Comparison of ENCODE assay signal across 9 cellular contexts in genomic region chr12:50039151-50039835, GRCh38. TPM values are rescaled to one million over a fixed set of nuclear protein-coding genes. Genes with fewer than 3 reads are reported as not detected.
DNase-seq lines count a peak whose midpoint lies in the region; ATAC-seq and TF ChIP-seq lines count a peak whose summit lies in the region.
"Had no signal": no experiment of that assay in that cellular context is flagged by ENCODE, and none has a peak within 500 bp of the region (broad histone marks: within the 10 kb centered on the region; RNA-seq: fewer than 3 reads in every experiment).

No MANE protein-coding gene starts in this region.

- H3K4me1 ChIP-seq in upper lobe of left lung: no peaks in the 10 kb centered on the region

- CTCF ChIA-PET in activated naive CD4-positive, alpha-beta T cell treated with anti-CD3 and anti-CD28 coated beads, Interleukin-2, amount 10 ng/mL, durations not matched to agents 7 days and 5 days (lab: Charles Lee): interaction anchor here (0.8 to 10.3 kb wide), 22 partner anchors 8 to 173 kb away, joined by 3 to 232 read pairs (median 5); partner anchors contain the start of genes GPD1 and RACGAP1

- H3K36me3 ChIP-seq in upper lobe of left lung: no peaks in the 10 kb centered on the region

- no peaks in the 10 kb centered on the region for H3K9me3 Mint-ChIP-seq in activated naive CD4-positive, alpha-beta T cell treated with anti-CD3 and anti-CD28 coated beads, Interleukin-2, amount 10 ng/mL, durations not matched to agents 7 days and 5 days
- H3K9me3 Mint-ChIP-seq: dendritic cell treated with granulocyte-macrophage colony-stimulating factor and Interleukin-4, amounts not matched to agents 40 ng/mL and 50 ng/mL, for 4 days had no signal

- no peak overlapping the region for H3K4me3 Mint-ChIP-seq in activated naive CD4-positive, alpha-beta T cell treated with anti-CD3 and anti-CD28 coated beads, Interleukin-2, amount 10 ng/mL, durations not matched to agents 7 days and 5 days
- H3K4me3 Mint-ChIP-seq: dendritic cell treated with granulocyte-macrophage colony-stimulating factor and Interleukin-4, amounts not matched to agents 40 ng/mL and 50 ng/mL, for 4 days had no signal

- no peak overlapping the region for H3K27ac ChIP-seq in upper lobe of left lung

- H3K27me3 ChIP-seq in upper lobe of left lung: no peaks in the 10 kb centered on the region

- H3K9me3 ChIP-seq in upper lobe of left lung: no peaks in the 10 kb centered on the region

- no peak overlapping the region for H3K4me3 ChIP-seq in upper lobe of left lung

- no peaks in the 10 kb centered on the region for H3K36me3 Mint-ChIP-seq in activated naive CD4-positive, alpha-beta T cell treated with anti-CD3 and anti-CD28 coated beads, Interleukin-2, amount 10 ng/mL, durations not matched to agents 7 days and 5 days

- H3K27me3 Mint-ChIP-seq in activated naive CD4-positive, alpha-beta T cell treated with anti-CD3 and anti-CD28 coated beads, Interleukin-2, amount 10 ng/mL, durations not matched to agents 7 days and 5 days: peaks cover 41% of the 10 kb centered on the region

- intact Hi-C loops in head of caudate nucleus (cut with DNase I): no loop called here

- no peak for TF ChIP-seq EP300 in upper lobe of left lung (IDR thresholded peaks at IDR 0.05)

- no peak for TF ChIP-seq POLR2A in upper lobe of left lung (IDR thresholded peaks at IDR 0.05)

- no peak overlapping the region for H3K27ac Mint-ChIP-seq in activated naive CD4-positive, alpha-beta T cell treated with anti-CD3 and anti-CD28 coated beads, Interleukin-2, amount 10 ng/mL, durations not matched to agents 7 days and 5 days

- DNase-seq in GM03348 (ENCODE audit: low spot score) (peak; percentile 78), NCI-H1048 (lab: John Stamatoyannopoulos, UW) (peak; percentile 59), SKM-1 treated with dmso at 0.1 percent for 144 hours (lab: John Stamatoyannopoulos, UW; ENCODE audit: unreplicated experiment) (peak; percentile 8), head of caudate nucleus (peak; percentile 76 to 98 (median 94)), pons (ENCODE audit: low spot score) (peak; percentile 75), upper lobe of left lung (peak; percentile 86 to 89)
- DNase-seq in activated naive CD4-positive, alpha-beta T cell treated with anti-CD3 and anti-CD28 coated beads, Interleukin-2, amount 10 ng/mL, durations not matched to agents 7 days and 5 days: peak; percentile 90

- peak; percentile 75 to 92 (median 83) for TF ChIP-seq CTCF in upper lobe of left lung (IDR thresholded peaks at IDR 0.05)

- ATAC-seq in upper lobe of left lung (ENCODE audit: low FRiP score in 2 of 2) (peak; percentile 72 to 93), GM18907 (IDR thresholded peaks at IDR 0.05; ENCODE audit: unreplicated experiment) (no peak)

- WGBS in upper lobe of left lung, 2 donors: 51 to 53% methylated on average over 9 of the region's 9 CpGs

- peaks cover 3% of the 10 kb centered on the region for H3K4me1 Mint-ChIP-seq in activated naive CD4-positive, alpha-beta T cell treated with anti-CD3 and anti-CD28 coated beads, Interleukin-2, amount 10 ng/mL, durations not matched to agents 7 days and 5 days

RNA-seq across cellular contexts. Expression of gene RACGAP1, which starts 14.0 kb away (rescaled TPM):
- total RNA-seq in upper lobe of left lung: 10 to 100 TPM; 10.3 to 22.4 (median 18.4) TPM

RNA-seq across cellular contexts. Expression of gene ASIC1, which starts 18.1 kb away (rescaled TPM):
- 1 to 10 TPM in 2 of 6 donors, under 1 TPM in 2, not detected in 2; 0.15 to 2.7 (median 1.1) TPM for total RNA-seq in upper lobe of left lung

RNA-seq across cellular contexts. Expression of gene SMARCD1, which starts 45.8 kb away (rescaled TPM):
- total RNA-seq in upper lobe of left lung: 10 to 100 TPM; 44.6 to 76.2 (median 51.0) TPM

Comparison
In these comparisons a context has a peak if more than half of its experiments do, and no peak if none do; other contexts are left out.
1. DNase-seq: peak in every context shown above with its lines; median percentile 94 in head of caudate nucleus; 90 in activated naive CD4-positive, alpha-beta T cell treated with anti-CD3 and anti-CD28 coated beads, Interleukin-2, amount 10 ng/mL, durations not matched to agents 7 days and 5 days; 88 in upper lobe of left lung; 78 in GM03348; 75 in pons; 59 in NCI-H1048; 8 in SKM-1 treated with dmso at 0.1 percent for 144 hours.